In genomic region chr22:17369553-17370035, GRCh38 we compare ENCODE assay signal across 8 cellular contexts. TPM values are rescaled to one million over a fixed set of nuclear protein-coding genes. Genes with fewer than 3 reads are reported as not detected.
DNase-seq lines count a peak whose midpoint lies in the region; ATAC-seq and TF ChIP-seq lines count a peak whose summit lies in the region.

No MANE protein-coding gene starts in this region.

- no peaks in the 10 kb centered on the region for H3K9me3 ChIP-seq in cardiac muscle cell (ENCODE audit: low read depth)
- no peaks in the 10 kb centered on the region for H3K9me3 ChIP-seq in prostate gland

- intact Hi-C loops in prostate gland (cut with DNase I) = no loop called here

- peak overlapping the region; percentile 74 for H3K4me3 ChIP-seq in cardiac muscle cell
- H3K4me3 ChIP-seq in prostate gland = peak overlapping the region; percentile 50 to 80

- H3K36me3 ChIP-seq in cardiac muscle cell (no peaks in the 10 kb centered on the region), prostate gland (no peaks in the 10 kb centered on the region)

- no peak for TF ChIP-seq POLR2A in prostate gland (IDR thresholded peaks at IDR 0.05)

- TF ChIP-seq CTCF in cardiac muscle cell (IDR thresholded peaks at IDR 0.05; ENCODE audit: low read depth, low read length) = no peak
- no peak for TF ChIP-seq CTCF in prostate gland (IDR thresholded peaks at IDR 0.05)

- H3K27me3 ChIP-seq in cardiac muscle cell (no peaks in the 10 kb centered on the region), prostate gland (replicated peaks; ENCODE audit: insufficient read depth) (no peaks in the 10 kb centered on the region)

- DNase-seq in activated T-cell treated with anti-CD3 and anti-CD28 coated beads for 48 hours (ENCODE audit: low read depth) = peak; percentile 12
- DNase-seq in activated T-cell treated with anti-CD3 and anti-CD28 coated beads for 4 hours = no peak
- peak; percentile 35 for DNase-seq in activated CD4-positive, alpha-beta T cell treated with anti-CD3 and anti-CD28 coated beads for 48 hours
- peak; percentile 60 to 86 for DNase-seq in cardiac muscle cell (ENCODE audit: low read depth in 1 of 2, low spot score in 1 of 2)
- DNase-seq in prostate gland (ENCODE audit: low spot score) = no peak
- DNase-seq in AML-193 (lab: John Stamatoyannopoulos, UW) = no peak

- H3K27ac ChIP-seq in cardiac muscle cell (peak overlapping the region; percentile 87), prostate gland (peak overlapping the region; percentile 75 to 88)

- ATAC-seq in GM19452 (IDR thresholded peaks at IDR 0.05; ENCODE audit: unreplicated experiment) = no peak
- ATAC-seq in HG02763 (IDR thresholded peaks at IDR 0.05; ENCODE audit: unreplicated experiment) = no peak

- 0% methylated on average over 21 of the region's 77 CpGs for WGBS in prostate gland

- H3K4me1 ChIP-seq in cardiac muscle cell (ENCODE audit: low read depth) (peaks cover 43% of the 10 kb centered on the region), prostate gland (replicated peaks) (no peaks in the 10 kb centered on the region)

RNA-seq across cellular contexts. Expression of gene CECR2, which starts 0.3 kb away (rescaled TPM):
- total RNA-seq in cardiac muscle cell (17.3 and 32.3 TPM in 2 replicates), prostate gland (10 to 100 TPM in 1 of 2 donors, 1 to 10 TPM in 1; 3.1 to 10.1 TPM)
- 4.6 and 9.7 TPM in 2 replicates for polyA plus RNA-seq in cardiac muscle cell

Comparison
In these comparisons a context has a peak if more than half of its experiments do, and no peak if none do; other contexts are left out.
1. DNase-seq: peak in activated T-cell treated with anti-CD3 and anti-CD28 coated beads for 48 hours (single experiment), activated CD4-positive, alpha-beta T cell treated with anti-CD3 and anti-CD28 coated beads for 48 hours (single experiment) and cardiac muscle cell (2 of 2); none in activated T-cell treated with anti-CD3 and anti-CD28 coated beads for 4 hours (single experiment), prostate gland (single experiment) and AML-193 (0 of 2).